21 cellular contexts compared by ENCODE assay signal in the genomic region with DNA sequence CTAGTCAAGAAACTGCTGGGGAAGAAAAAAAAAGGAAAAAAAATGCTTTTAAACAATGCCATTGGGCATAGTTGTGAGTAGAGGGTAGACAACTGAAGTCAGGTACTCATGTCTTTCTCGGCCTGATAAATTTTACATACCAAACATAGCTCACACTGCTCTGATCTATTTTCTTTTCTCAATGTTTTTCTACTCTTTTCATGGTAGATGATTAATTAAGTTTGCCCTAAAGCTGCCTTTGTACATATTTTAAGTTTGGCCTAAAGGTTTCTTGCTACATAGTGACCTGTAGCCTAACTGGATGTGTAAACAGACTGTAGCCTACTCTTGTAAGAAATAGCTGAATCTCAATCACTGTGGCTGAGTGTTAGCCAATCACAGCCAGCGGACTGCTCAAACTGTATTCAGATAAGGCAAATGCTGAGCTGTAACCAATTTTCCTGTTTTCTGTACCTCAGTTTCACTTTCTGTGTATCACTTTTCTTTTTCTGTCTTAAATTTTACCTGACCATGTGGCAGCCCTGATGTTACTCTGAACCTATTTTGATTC.
DNase-seq lines count a peak whose midpoint lies in the region; ATAC-seq, FAIRE-seq and TF ChIP-seq lines count a peak whose summit lies in the region.
"Had no signal": no experiment of that assay in that cellular context is flagged by ENCODE, and none has a peak within 500 bp of the region (broad histone marks: within the 10 kb centered on the region; RNA-seq: fewer than 3 reads in every experiment).

No MANE protein-coding gene starts in this region.

- no peaks in the 10 kb centered on the region for H3K27me3 Mint-ChIP-seq in Calu3 (ENCODE audit: unreplicated experiment)
- no peaks in the 10 kb centered on the region for H3K27me3 Mint-ChIP-seq in activated CD4-positive, alpha-beta T cell treated with anti-CD3 and anti-CD28 coated beads, Interleukin-2, amount 10 ng/mL, durations not matched to agents 7 days and 5 days

- peak overlapping the region; percentile 48 for H2AFZ ChIP-seq in SU-DHL-6 (ENCODE audit: low read depth, low read length, severe bottlenecking)

- no peak for FAIRE-seq in RCC 7860 (lab: Jason Lieb, UNC)
- FAIRE-seq: astrocyte, GM12892 had no signal

- peak; percentile 53 for ATAC-seq in HG02870 (IDR thresholded peaks at IDR 0.05; ENCODE audit: unreplicated experiment)
- ATAC-seq in HG03378 (IDR thresholded peaks at IDR 0.05; ENCODE audit: unreplicated experiment), result no peak
- ATAC-seq: esophagus mucosa had no signal

- H3K4me3 ChIP-seq in SU-DHL-6 (ENCODE audit: insufficient read depth, low read length, poor library complexity, severe bottlenecking), result no peak overlapping the region
- H3K4me3 ChIP-seq: Peyer's patch, thyroid gland had no signal

- no peaks in the 10 kb centered on the region for H3K27me3 ChIP-seq in SU-DHL-6 (ENCODE audit: low read length)
- H3K27me3 ChIP-seq: Peyer's patch, thyroid gland had no signal

- no peaks in the 10 kb centered on the region for H4K20me1 ChIP-seq in SU-DHL-6 (ENCODE audit: low read depth, low read length)

- POLR2A ChIA-PET in activated CD4-positive, alpha-beta T cell treated with anti-CD3 and anti-CD28 coated beads, Interleukin-2, amount 10 ng/mL, durations not matched to agents 7 days and 5 days (lab: Charles Lee), result no interaction called here

- H3K4me2 ChIP-seq in SU-DHL-6 (ENCODE audit: low read depth, low read length, poor library complexity, severe bottlenecking), result no peak overlapping the region

- TF ChIP-seq CTCF in Calu3 (IDR thresholded peaks at IDR 0.05; ENCODE audit: unreplicated experiment) (no peak), SU-DHL-6 (IDR thresholded peaks at IDR 0.05; ENCODE audit: insufficient read depth, low read length, poor library complexity, severe bottlenecking) (no peak)

- no peaks in the 10 kb centered on the region for H3K9me3 ChIP-seq in SU-DHL-6 (ENCODE audit: insufficient read depth, low read length)
- H3K9me3 ChIP-seq: Peyer's patch, thyroid gland had no signal

- peak overlapping the region; percentile 72 for H3K27ac Mint-ChIP-seq in Calu3 (ENCODE audit: unreplicated experiment)
- H3K27ac Mint-ChIP-seq in activated CD4-positive, alpha-beta T cell treated with anti-CD3 and anti-CD28 coated beads, Interleukin-2, amount 10 ng/mL, durations not matched to agents 7 days and 5 days, result no peak overlapping the region

- H3K4me1 Mint-ChIP-seq in Calu3 (ENCODE audit: low read depth, unreplicated experiment), result no peaks in the 10 kb centered on the region
- H3K4me1 Mint-ChIP-seq in activated CD4-positive, alpha-beta T cell treated with anti-CD3 and anti-CD28 coated beads, Interleukin-2, amount 10 ng/mL, durations not matched to agents 7 days and 5 days, result no peaks in the 10 kb centered on the region

- no peaks in the 10 kb centered on the region for H3F3A ChIP-seq in SU-DHL-6 (ENCODE audit: insufficient read depth)

- no peaks in the 10 kb centered on the region for H3K9me3 Mint-ChIP-seq in Calu3 (ENCODE audit: low read depth, unreplicated experiment)
- H3K9me3 Mint-ChIP-seq in activated CD4-positive, alpha-beta T cell treated with anti-CD3 and anti-CD28 coated beads, Interleukin-2, amount 10 ng/mL, durations not matched to agents 7 days and 5 days, result no peaks in the 10 kb centered on the region

- H3K36me3 ChIP-seq in SU-DHL-6 (ENCODE audit: low read length), result no peaks in the 10 kb centered on the region
- H3K36me3 ChIP-seq: Peyer's patch, thyroid gland had no signal

- intact Hi-C loops in Calu3 (cut with micrococcal nuclease; ENCODE audit: unreplicated experiment), result no loop called here

- no peak overlapping the region for H3K4me3 Mint-ChIP-seq in Calu3 (ENCODE audit: low read depth, unreplicated experiment)
- no peak overlapping the region for H3K4me3 Mint-ChIP-seq in activated CD4-positive, alpha-beta T cell treated with anti-CD3 and anti-CD28 coated beads, Interleukin-2, amount 10 ng/mL, durations not matched to agents 7 days and 5 days

- no peaks in the 10 kb centered on the region for H3K9me2 ChIP-seq in SU-DHL-6 (replicated peaks; ENCODE audit: insufficient read depth, low read length)

- no peaks in the 10 kb centered on the region for H3K36me3 Mint-ChIP-seq in Calu3 (ENCODE audit: insufficient read depth, unreplicated experiment)
- no peaks in the 10 kb centered on the region for H3K36me3 Mint-ChIP-seq in activated CD4-positive, alpha-beta T cell treated with anti-CD3 and anti-CD28 coated beads, Interleukin-2, amount 10 ng/mL, durations not matched to agents 7 days and 5 days (ENCODE audit: low read depth)

- H3K27ac ChIP-seq in SU-DHL-6 (ENCODE audit: low read depth, low read length), result no peak overlapping the region
- H3K27ac ChIP-seq: Peyer's patch, thyroid gland had no signal

- CTCF ChIA-PET in Calu3 (lab: Charles Lee), result no interaction called here
- CTCF ChIA-PET in activated CD4-positive, alpha-beta T cell treated with anti-CD3 and anti-CD28 coated beads, Interleukin-2, amount 10 ng/mL, durations not matched to agents 7 days and 5 days (lab: Charles Lee), result no interaction called here

- no TSS peak for BruUV-seq in Calu3 (replicated peaks; lab: Mats Ljungman, UMichigan)

- H3K9ac ChIP-seq in SU-DHL-6 (ENCODE audit: low read length), result no peak overlapping the region

- no peaks in the 10 kb centered on the region for H3K79me2 ChIP-seq in SU-DHL-6 (ENCODE audit: insufficient read depth, low read length)

- no peak for DNase-seq in Calu3
- peak; percentile 52 for DNase-seq in kidney glomerular epithelial cell (lab: John Stamatoyannopoulos, UW)
- DNase-seq in RCC 7860 (ENCODE audit: low spot score), result no peak
- no peak for DNase-seq in NCI-H524 treated with DMSO at 0.1 percent for 48 hours (lab: John Stamatoyannopoulos, UW)
- no peak for DNase-seq in activated CD4-positive, alpha-beta T cell treated with anti-CD3 and anti-CD28 coated beads, Interleukin-2, amount 10 ng/mL, durations not matched to agents 7 days and 5 days
- DNase-seq: activated effector memory CD4-positive, alpha-beta T cell treated with anti-CD3 and anti-CD28 coated beads, Interleukin-2, amount 50 U/mL, for 16 hours; C1 segment of cervical spinal cord; cortex of kidney; EL; NCI-H1930; NCI-H526; nucleus accumbens; Peyer's patch; stimulated activated CD4-positive, alpha-beta T cell treated with anti-CD3 and anti-CD28 coated beads, Interleukin-4, amount 100 ng/mL, for 4 hours; thyroid gland had no signal
